15 cellular contexts compared by ENCODE assay signal in the genomic region with DNA sequence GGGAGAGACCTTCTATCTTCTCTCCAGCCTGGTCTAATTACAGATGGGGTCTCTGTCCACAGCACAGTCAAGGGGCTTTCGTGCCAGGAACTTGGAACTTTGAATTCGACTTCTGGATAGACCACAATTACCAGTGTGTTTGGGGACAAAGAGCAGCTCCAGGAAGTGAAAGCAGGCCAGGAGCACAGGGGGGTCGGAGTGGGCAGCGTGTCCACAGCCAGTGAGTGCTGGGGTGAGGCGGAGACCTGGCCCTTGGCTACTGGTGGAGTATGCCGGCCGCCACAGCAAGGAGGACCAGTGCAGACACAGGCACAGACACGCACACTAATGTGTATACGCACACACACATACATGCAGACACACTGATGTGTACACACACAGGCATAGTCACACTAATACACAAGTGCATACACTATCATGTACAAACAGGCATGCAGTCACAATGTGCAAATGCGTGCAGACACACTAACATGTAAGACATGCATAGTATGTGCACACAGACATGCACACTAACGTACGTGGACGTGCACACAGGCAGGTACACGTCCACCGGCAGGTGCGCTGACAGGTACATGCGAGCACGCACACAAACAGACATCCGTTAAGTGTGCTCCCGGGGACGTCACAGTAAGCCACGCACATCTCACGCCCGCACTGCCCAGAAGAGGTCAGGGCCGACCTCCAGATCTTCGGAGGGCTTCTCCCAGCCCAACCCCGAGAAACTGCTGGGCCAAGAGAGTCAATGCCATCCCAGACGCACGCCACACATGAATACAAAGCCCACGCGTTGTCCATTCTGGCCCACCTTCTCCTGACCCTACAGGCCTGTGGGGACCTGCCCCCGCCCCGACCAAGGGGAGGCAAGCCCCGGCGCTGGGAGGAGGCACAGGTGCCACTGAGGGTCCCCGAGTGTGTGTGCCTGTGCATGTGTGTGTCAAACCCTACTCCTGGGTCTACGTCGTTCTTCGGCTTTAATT.
"Had no signal": no experiment of that assay in that cellular context is flagged by ENCODE, and none has a peak within 500 bp of the region (broad histone marks: within the 10 kb centered on the region; RNA-seq: fewer than 3 reads in every experiment).

No MANE protein-coding gene starts in this region.

- DNase-seq: activated CD4-positive, alpha-beta T cell treated with anti-CD3 and anti-CD28 coated beads, Interleukin-2, amount 50 U/mL, for 1 hour; activated naive CD8-positive, alpha-beta T cell treated with anti-CD3 and anti-CD28 coated beads, Interleukin-2, amount 50 U/mL, for 24 hours; activated T-cell treated with anti-CD3 and anti-CD28 coated beads, Interleukin-2, amount 50 U/mL, for 72 hours; colonic mucosa; foreskin melanocyte; mesendoderm; sigmoid colon; stimulated activated CD4-positive, alpha-beta T cell treated with anti-CD3 and anti-CD28 coated beads, Interleukin-2, amount 100 ng/mL, for 24 hours; stimulated activated naive B cell treated with anti-CD40 and anti-IgM and Interleukin-4, amounts not matched to agents 10 μg/mL and 1 μg/mL and 100 μg/mL, for 72 hours; transverse colon had no signal

- H3K27ac ChIP-seq: ascending aorta, cardiac muscle cell, colonic mucosa, neutrophil, sigmoid colon had no signal

- H3K36me3 ChIP-seq: neutrophil had no signal

- H3K4me1 ChIP-seq: ascending aorta, colonic mucosa, sigmoid colon, transverse colon had no signal

- ATAC-seq: activated naive CD8-positive, alpha-beta T cell treated with anti-CD3 and anti-CD28 coated beads, Interleukin-2, amount 50 U/mL, for 24 hours; activated T-cell treated with anti-CD3 and anti-CD28 coated beads, Interleukin-2, amount 50 U/mL, for 72 hours; heart left ventricle; stimulated activated naive B cell treated with anti-CD40 and anti-IgM and Interleukin-4, amounts not matched to agents 10 μg/mL and 1 μg/mL and 100 μg/mL, for 72 hours had no signal

- H3K4me3 ChIP-seq: ascending aorta, cardiac muscle cell, colonic mucosa, heart left ventricle, sigmoid colon, transverse colon had no signal

- FAIRE-seq: islet of Langerhans had no signal

- H3K9me3 ChIP-seq: ascending aorta, colonic mucosa, heart left ventricle, neutrophil, sigmoid colon, transverse colon had no signal

- H3K27me3 ChIP-seq: ascending aorta, cardiac muscle cell, colonic mucosa, heart left ventricle, neutrophil, sigmoid colon, transverse colon had no signal
